21 cellular contexts compared by ENCODE assay signal in the genomic region with DNA sequence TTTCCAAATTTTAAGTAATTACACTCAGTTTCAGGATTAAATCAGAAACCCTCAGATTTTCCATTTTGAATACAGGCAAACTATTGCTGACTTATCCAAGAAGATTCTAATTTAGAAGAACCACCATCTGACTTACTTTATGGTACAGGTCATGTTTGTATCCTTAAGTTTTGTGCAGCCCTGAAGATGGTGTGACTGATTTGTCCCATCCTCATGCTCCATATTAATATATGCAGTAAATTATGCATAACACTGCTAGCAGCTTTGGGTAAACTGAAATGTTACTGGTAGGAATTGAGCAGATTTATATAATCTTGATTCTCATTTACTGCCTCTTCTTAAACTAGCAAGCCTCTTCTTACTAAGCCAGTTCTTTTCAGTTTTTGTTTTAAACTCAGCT. TPM values are rescaled to one million over a fixed set of nuclear protein-coding genes. Genes with fewer than 3 reads are reported as not detected.
DNase-seq lines count a peak whose midpoint lies in the region; ATAC-seq and TF ChIP-seq lines count a peak whose summit lies in the region.
"Had no signal": no experiment of that assay in that cellular context is flagged by ENCODE, and none has a peak within 500 bp of the region (broad histone marks: within the 10 kb centered on the region; RNA-seq: fewer than 3 reads in every experiment).

No MANE protein-coding gene starts in this region.

- intact Hi-C loops in naive thymus-derived CD4-positive, alpha-beta T cell (cut with micrococcal nuclease) = loop anchor here in 1 of 2 donors (2.0 kb wide), 1 partner anchor 23 kb away; no protein-coding TSS in a partner anchor
- intact Hi-C loops in mucosa of descending colon (cut with DNase I, micrococcal nuclease) = no loop called here

- H3K27ac ChIP-seq in naive thymus-derived CD4-positive, alpha-beta T cell (ENCODE audit: low read depth, low read length) = no peak overlapping the region
- H3K27ac ChIP-seq in Peyer's patch = no peak overlapping the region
- H3K27ac ChIP-seq: HL-60, tibial nerve had no signal

- CTCF ChIA-PET in WTC11 (lab: Charles Lee) = no interaction called here
- CTCF ChIA-PET in naive thymus-derived CD4-positive, alpha-beta T cell (lab: Charles Lee) = no interaction called here

- H3K4me3 ChIP-seq in naive thymus-derived CD4-positive, alpha-beta T cell (ENCODE audit: low read length) = no peak overlapping the region
- H3K4me3 ChIP-seq in Peyer's patch = no peak overlapping the region
- H3K4me3 ChIP-seq in mucosa of descending colon = no peak overlapping the region
- H3K4me3 ChIP-seq: tibial nerve had no signal

- ATAC-seq in GM19025 (IDR thresholded peaks at IDR 0.05; ENCODE audit: low read depth, unreplicated experiment) (peak; percentile 10), WTC11 (no peak), mucosa of descending colon (no peak)
- no peak for ATAC-seq in naive thymus-derived CD4-positive, alpha-beta T cell

- H3K4me1 Mint-ChIP-seq in T-helper 2 cell treated with Interferon-gamma antibody and Interleukin-4, amounts not matched to agents 5 μg/mL and 100 μg/mL, for 36 hours (ENCODE audit: low read depth) = peaks cover 52% of the 10 kb centered on the region
- peaks cover 77% of the 10 kb centered on the region for H3K4me1 Mint-ChIP-seq in WTC11
- peaks cover 5 to 70% (median 35%) of the 10 kb centered on the region in 7 donors for H3K4me1 Mint-ChIP-seq in naive thymus-derived CD4-positive, alpha-beta T cell

- no peaks in the 10 kb centered on the region for H3K27me3 ChIP-seq in naive thymus-derived CD4-positive, alpha-beta T cell (ENCODE audit: control insufficient read depth in 2 of 2, insufficient read depth in 2 of 2, low read length in 2 of 2)
- no peaks in the 10 kb centered on the region for H3K27me3 ChIP-seq in Peyer's patch
- H3K27me3 ChIP-seq: tibial nerve had no signal

- no peaks in the 10 kb centered on the region for H3K27me3 Mint-ChIP-seq in T-helper 2 cell treated with Interferon-gamma antibody and Interleukin-4, amounts not matched to agents 5 μg/mL and 100 μg/mL, for 36 hours (ENCODE audit: low read depth)
- no peaks in the 10 kb centered on the region for H3K27me3 Mint-ChIP-seq in WTC11 (ENCODE audit: low read depth)
- H3K27me3 Mint-ChIP-seq in naive thymus-derived CD4-positive, alpha-beta T cell = no peaks in the 10 kb centered on the region

- H3K9me3 ChIP-seq in naive thymus-derived CD4-positive, alpha-beta T cell (ENCODE audit: control insufficient read depth in 2 of 3, low read length in 3 of 3) = no peaks in the 10 kb centered on the region
- H3K9me3 ChIP-seq in Peyer's patch (no peaks in the 10 kb centered on the region), mucosa of descending colon (no peaks in the 10 kb centered on the region)
- H3K9me3 ChIP-seq: SK-N-SH, tibial nerve had no signal

- H3K27ac Mint-ChIP-seq in T-helper 2 cell treated with Interferon-gamma antibody and Interleukin-4, amounts not matched to agents 5 μg/mL and 100 μg/mL, for 36 hours = peak overlapping the region; percentile 79
- peak overlapping the region; percentile 93; the same call in 1 of the 2 replicates for H3K27ac Mint-ChIP-seq in WTC11
- H3K27ac Mint-ChIP-seq in naive thymus-derived CD4-positive, alpha-beta T cell = peak overlapping the region in 6 of 9 donors; percentile 22 to 83 (median 47)
- H3K27ac Mint-ChIP-seq: endodermal cell had no signal

- TF ChIP-seq CTCF in WTC11 (IDR thresholded peaks at IDR 0.05) = no peak
- no peak for TF ChIP-seq CTCF in Peyer's patch (IDR thresholded peaks at IDR 0.05)
- TF ChIP-seq CTCF in mucosa of descending colon (IDR thresholded peaks at IDR 0.05) = no peak

- POLR2A ChIA-PET in WTC11 (lab: Charles Lee) = no interaction called here
- POLR2A ChIA-PET in naive thymus-derived CD4-positive, alpha-beta T cell (lab: Charles Lee) = interaction anchor here (0.5 to 1.0 kb wide), 3 partner anchors 17 to 1742 kb away, joined by 3 read pairs; no protein-coding TSS in a partner anchor

- no peak for TF ChIP-seq POLR2A in Peyer's patch (IDR thresholded peaks at IDR 0.05)

- H3K36me3 ChIP-seq in naive thymus-derived CD4-positive, alpha-beta T cell (ENCODE audit: control insufficient read depth in 2 of 3, insufficient read depth in 3 of 3, low read length in 3 of 3) = peaks cover 4 to 6% (median 5%) of the 10 kb centered on the region in 3 experiments
- peaks cover 0 to 17% (median 0%) of the 10 kb centered on the region in 3 donors for H3K36me3 ChIP-seq in Peyer's patch
- H3K36me3 ChIP-seq in mucosa of descending colon (ENCODE audit: low read depth) = no peaks in the 10 kb centered on the region

- H3K36me3 Mint-ChIP-seq in T-helper 2 cell treated with Interferon-gamma antibody and Interleukin-4, amounts not matched to agents 5 μg/mL and 100 μg/mL, for 36 hours (ENCODE audit: low read depth) = peaks cover 29% of the 10 kb centered on the region
- H3K36me3 Mint-ChIP-seq in WTC11 = peaks cover 19% of the 10 kb centered on the region
- H3K36me3 Mint-ChIP-seq in naive thymus-derived CD4-positive, alpha-beta T cell = peaks cover 5 to 22% (median 13%) of the 10 kb centered on the region in 5 donors

- peak overlapping the region; percentile 44 for H3K4me3 Mint-ChIP-seq in T-helper 2 cell treated with Interferon-gamma antibody and Interleukin-4, amounts not matched to agents 5 μg/mL and 100 μg/mL, for 36 hours
- H3K4me3 Mint-ChIP-seq in WTC11 = no peak overlapping the region
- peak overlapping the region in 1 of 10 donors; percentile 18 for H3K4me3 Mint-ChIP-seq in naive thymus-derived CD4-positive, alpha-beta T cell
- H3K4me3 Mint-ChIP-seq: endodermal cell had no signal

- no peak for DNase-seq in T-helper 2 cell treated with Interferon-gamma antibody and Interleukin-4, amounts not matched to agents 5 μg/mL and 100 μg/mL, for 36 hours (ENCODE audit: low spot score)
- no peak for DNase-seq in T-helper 2 cell
- no peak for DNase-seq in WTC11 (ENCODE audit: low spot score)
- DNase-seq in naive thymus-derived CD4-positive, alpha-beta T cell = no peak
- DNase-seq in Peyer's patch = no peak
- no peak for DNase-seq in inferior parietal cortex (ENCODE audit: extremely low spot score)
- DNase-seq in mucosa of descending colon = no peak
- DNase-seq: C1 segment of cervical spinal cord; DMS53; endodermal cell; hippocampal formation; KBM-7; midbrain; NCI-H1048; NCI-H526 treated with DMSO at 0.1 percent for 48 hours; SK-N-SH; stimulated activated CD4-positive, alpha-beta T cell treated with anti-CD3 and anti-CD28 coated beads, Interleukin-4, amount 100 ng/mL, for 24 hours; stimulated activated CD8-positive, alpha-beta memory T cell treated with anti-CD3 and anti-CD28 coated beads, Interleukin-4, amount 100 ng/mL, for 48 hours had no signal

- H3K9me3 Mint-ChIP-seq in T-helper 2 cell treated with Interferon-gamma antibody and Interleukin-4, amounts not matched to agents 5 μg/mL and 100 μg/mL, for 36 hours = no peaks in the 10 kb centered on the region
- H3K9me3 Mint-ChIP-seq in WTC11 = 0 out of 2 replicates have a peak, but pooled peaks cover 4% of the 10 kb centered on the region
- no peaks in the 10 kb centered on the region for H3K9me3 Mint-ChIP-seq in naive thymus-derived CD4-positive, alpha-beta T cell
- H3K9me3 Mint-ChIP-seq: endodermal cell had no signal

- H3K4me1 ChIP-seq in naive thymus-derived CD4-positive, alpha-beta T cell (ENCODE audit: control insufficient read depth in 2 of 2, insufficient read depth in 2 of 2, low read length in 2 of 2) = no peaks in the 10 kb centered on the region
- H3K4me1 ChIP-seq in Peyer's patch (no peaks in the 10 kb centered on the region), mucosa of descending colon (ENCODE audit: low read depth) (no peaks in the 10 kb centered on the region)
- H3K4me1 ChIP-seq: tibial nerve had no signal

TF ChIP-seq in WTC11, 78 proteins besides CTCF, POLR2A, EP300 and RAD21:
- TF ChIP-seq, protein P1, sequence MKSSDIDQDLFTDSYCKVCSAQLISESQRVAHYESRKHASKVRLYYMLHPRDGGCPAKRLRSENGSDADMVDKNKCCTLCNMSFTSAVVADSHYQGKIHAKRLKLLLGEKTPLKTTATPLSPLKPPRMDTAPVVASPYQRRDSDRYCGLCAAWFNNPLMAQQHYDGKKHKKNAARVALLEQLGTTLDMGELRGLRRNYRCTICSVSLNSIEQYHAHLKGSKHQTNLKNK (CRISPR knock-in tag; IDR thresholded peaks at IDR 0.05) = no peak
- no peak for TF ChIP-seq EMX1 (CRISPR knock-in tag; IDR thresholded peaks at IDR 0.05)
- TF ChIP-seq, protein P2, sequence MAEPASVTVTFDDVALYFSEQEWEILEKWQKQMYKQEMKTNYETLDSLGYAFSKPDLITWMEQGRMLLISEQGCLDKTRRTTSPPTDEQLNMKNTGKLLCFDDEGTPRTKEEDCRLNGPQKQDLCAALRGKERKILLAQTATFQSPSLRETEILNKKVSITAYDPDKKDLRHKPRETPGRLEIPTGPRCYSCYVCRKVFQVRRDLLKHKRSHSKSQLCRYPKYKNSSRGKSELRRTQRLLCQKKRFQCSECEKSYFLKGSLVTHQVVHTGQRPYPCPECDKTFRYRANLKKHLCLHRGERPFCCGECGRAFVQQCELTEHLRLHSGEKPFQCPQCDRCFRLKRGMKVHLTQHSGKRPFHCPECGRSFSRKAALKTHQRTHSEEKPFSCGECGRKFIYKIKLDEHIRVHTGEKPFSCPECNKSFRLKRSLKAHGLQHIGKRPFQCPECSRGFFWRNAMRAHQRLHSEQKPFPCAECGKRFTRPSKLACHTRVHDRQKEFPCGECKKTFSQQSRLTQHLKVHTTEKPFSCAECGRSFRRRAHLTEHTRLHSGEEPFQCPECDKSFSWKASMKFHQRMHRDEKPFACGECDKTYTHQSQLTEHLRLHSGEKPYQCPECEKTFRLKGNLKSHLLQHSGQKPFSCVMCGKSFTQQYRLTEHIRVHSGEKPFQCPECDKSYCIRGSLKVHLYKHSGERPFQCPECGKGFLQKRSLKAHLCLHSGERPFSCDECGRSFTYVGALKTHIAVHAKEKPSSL (CRISPR knock-in tag; conservative IDR thresholded peaks at IDR 0.05) = no peak
- TF ChIP-seq KAT7 (CRISPR knock-in tag; IDR thresholded peaks at IDR 0.05; ENCODE audit: borderline replicate concordance) = no peak

RNA-seq across cellular contexts. Expression of a gene that starts 25.9 kb away (rescaled TPM):
- 70.4 to 79.4 TPM (median 73.9 TPM) in 3 replicates for total RNA-seq in WTC11 (2021)
- total RNA-seq in naive thymus-derived CD4-positive, alpha-beta T cell = 10 to 100 TPM; 47.1 to 68.8 (median 53.7) TPM
- 1 to 10 TPM; 4.3 to 4.8 TPM for polyA plus RNA-seq in naive thymus-derived CD4-positive, alpha-beta T cell
- 10 to 100 TPM; 16.5 to 37.1 (median 23.2) TPM for total RNA-seq in Peyer's patch
- 10 to 100 TPM; 20.8 to 30.1 (median 27.0) TPM for total RNA-seq in mucosa of descending colon
